In the genomic region with DNA sequence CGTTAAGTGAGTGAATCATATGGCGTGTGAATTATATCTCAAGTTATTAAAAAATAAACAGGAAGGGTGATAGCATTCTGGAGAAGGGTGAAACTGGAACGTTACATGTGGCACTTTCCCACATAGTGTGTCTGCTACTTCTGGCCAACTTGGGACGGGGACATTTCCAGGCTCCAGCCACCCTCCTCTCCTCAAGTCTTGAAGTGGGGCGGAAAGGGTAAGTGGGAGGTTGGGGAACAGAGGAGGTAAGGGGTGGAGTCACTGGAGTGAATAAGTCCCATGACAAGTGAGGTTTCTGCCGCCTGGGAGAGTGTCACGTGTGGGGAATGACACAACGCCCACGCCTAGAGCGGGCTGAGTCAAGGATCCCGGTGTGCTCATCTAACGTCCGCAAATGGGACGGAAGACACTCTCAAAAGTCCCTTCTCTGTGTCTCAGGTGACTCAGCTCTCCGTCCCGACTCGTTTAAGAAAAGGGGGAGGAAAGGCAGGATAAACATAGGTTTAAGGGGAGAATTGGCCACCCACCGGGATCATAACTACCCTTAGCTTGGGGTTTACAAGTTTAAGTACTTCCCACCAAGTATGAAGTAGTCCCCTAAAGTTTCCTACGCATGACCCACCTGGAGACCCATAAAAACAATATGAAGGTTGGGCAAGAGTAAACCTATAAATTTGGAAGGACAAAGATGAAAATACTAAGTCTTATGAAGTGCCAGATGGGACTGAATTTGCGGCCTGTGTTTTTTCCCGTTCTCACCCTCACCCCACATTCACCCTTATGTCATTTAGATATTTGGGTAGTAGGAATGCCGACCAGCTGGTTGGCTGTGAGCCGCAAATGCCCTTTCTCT, we compare ENCODE assay signal across 1 cellular context.
TF ChIP-seq lines count a peak whose summit lies in the region.

No MANE protein-coding gene starts in this region.

TF ChIP-seq in HepG2, 621 proteins besides CTCF, POLR2A, EP300 and RAD21 (continued from another document and continues in another):
- TF ChIP-seq, protein P1, sequence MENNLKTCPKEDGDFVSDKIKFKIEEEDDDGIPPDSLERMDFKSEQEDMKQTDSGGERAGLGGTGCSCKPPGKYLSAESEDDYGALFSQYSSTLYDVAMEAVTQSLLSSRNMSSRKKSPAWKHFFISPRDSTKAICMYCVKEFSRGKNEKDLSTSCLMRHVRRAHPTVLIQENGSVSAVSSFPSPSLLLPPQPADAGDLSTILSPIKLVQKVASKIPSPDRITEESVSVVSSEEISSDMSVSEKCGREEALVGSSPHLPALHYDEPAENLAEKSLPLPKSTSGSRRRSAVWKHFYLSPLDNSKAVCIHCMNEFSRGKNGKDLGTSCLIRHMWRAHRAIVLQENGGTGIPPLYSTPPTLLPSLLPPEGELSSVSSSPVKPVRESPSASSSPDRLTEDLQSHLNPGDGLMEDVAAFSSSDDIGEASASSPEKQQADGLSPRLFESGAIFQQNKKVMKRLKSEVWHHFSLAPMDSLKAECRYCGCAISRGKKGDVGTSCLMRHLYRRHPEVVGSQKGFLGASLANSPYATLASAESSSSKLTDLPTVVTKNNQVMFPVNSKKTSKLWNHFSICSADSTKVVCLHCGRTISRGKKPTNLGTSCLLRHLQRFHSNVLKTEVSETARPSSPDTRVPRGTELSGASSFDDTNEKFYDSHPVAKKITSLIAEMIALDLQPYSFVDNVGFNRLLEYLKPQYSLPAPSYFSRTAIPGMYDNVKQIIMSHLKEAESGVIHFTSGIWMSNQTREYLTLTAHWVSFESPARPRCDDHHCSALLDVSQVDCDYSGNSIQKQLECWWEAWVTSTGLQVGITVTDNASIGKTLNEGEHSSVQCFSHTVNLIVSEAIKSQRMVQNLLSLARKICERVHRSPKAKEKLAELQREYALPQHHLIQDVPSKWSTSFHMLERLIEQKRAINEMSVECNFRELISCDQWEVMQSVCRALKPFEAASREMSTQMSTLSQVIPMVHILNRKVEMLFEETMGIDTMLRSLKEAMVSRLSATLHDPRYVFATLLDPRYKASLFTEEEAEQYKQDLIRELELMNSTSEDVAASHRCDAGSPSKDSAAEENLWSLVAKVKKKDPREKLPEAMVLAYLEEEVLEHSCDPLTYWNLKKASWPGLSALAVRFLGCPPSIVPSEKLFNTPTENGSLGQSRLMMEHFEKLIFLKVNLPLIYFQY (CRISPR knock-in tag; IDR thresholded peaks at IDR 0.05; ENCODE audit: borderline replicate concordance): peak; percentile 51; the same call in 1 of the 2 replicates
- peak; percentile 17; the same call in 1 of the 2 replicates for TF ChIP-seq PHF20 (CRISPR knock-in tag; IDR thresholded peaks at IDR 0.05)
- TF ChIP-seq, protein P2, sequence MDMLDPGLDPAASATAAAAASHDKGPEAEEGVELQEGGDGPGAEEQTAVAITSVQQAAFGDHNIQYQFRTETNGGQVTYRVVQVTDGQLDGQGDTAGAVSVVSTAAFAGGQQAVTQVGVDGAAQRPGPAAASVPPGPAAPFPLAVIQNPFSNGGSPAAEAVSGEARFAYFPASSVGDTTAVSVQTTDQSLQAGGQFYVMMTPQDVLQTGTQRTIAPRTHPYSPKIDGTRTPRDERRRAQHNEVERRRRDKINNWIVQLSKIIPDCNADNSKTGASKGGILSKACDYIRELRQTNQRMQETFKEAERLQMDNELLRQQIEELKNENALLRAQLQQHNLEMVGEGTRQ (IDR thresholded peaks at IDR 0.05; ENCODE audit: low read depth, low read length): peak; percentile 97
- TF ChIP-seq, protein P2 (CRISPR knock-in tag; IDR thresholded peaks at IDR 0.05; ENCODE audit: borderline replicate concordance): peak; percentile 95; the same call in 1 of the 2 replicates
- TF ChIP-seq, protein P3, sequence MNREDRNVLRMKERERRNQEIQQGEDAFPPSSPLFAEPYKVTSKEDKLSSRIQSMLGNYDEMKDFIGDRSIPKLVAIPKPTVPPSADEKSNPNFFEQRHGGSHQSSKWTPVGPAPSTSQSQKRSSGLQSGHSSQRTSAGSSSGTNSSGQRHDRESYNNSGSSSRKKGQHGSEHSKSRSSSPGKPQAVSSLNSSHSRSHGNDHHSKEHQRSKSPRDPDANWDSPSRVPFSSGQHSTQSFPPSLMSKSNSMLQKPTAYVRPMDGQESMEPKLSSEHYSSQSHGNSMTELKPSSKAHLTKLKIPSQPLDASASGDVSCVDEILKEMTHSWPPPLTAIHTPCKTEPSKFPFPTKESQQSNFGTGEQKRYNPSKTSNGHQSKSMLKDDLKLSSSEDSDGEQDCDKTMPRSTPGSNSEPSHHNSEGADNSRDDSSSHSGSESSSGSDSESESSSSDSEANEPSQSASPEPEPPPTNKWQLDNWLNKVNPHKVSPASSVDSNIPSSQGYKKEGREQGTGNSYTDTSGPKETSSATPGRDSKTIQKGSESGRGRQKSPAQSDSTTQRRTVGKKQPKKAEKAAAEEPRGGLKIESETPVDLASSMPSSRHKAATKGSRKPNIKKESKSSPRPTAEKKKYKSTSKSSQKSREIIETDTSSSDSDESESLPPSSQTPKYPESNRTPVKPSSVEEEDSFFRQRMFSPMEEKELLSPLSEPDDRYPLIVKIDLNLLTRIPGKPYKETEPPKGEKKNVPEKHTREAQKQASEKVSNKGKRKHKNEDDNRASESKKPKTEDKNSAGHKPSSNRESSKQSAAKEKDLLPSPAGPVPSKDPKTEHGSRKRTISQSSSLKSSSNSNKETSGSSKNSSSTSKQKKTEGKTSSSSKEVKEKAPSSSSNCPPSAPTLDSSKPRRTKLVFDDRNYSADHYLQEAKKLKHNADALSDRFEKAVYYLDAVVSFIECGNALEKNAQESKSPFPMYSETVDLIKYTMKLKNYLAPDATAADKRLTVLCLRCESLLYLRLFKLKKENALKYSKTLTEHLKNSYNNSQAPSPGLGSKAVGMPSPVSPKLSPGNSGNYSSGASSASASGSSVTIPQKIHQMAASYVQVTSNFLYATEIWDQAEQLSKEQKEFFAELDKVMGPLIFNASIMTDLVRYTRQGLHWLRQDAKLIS (CRISPR knock-in tag; IDR thresholded peaks at IDR 0.05): no peak
- no peak for TF ChIP-seq ZNF607 (CRISPR knock-in tag; IDR thresholded peaks at IDR 0.05; ENCODE audit: borderline replicate concordance)
- TF ChIP-seq SMAD3 (CRISPR knock-in tag; IDR thresholded peaks at IDR 0.05): no peak
- TF ChIP-seq ZNF556 (CRISPR knock-in tag; IDR thresholded peaks at IDR 0.05; ENCODE audit: borderline replicate concordance): no peak; the same call in 1 of the 2 replicates
- TF ChIP-seq SMARCC2 (IDR thresholded peaks at IDR 0.05): no peak
- TF ChIP-seq ZNF350 (CRISPR knock-in tag; IDR thresholded peaks at IDR 0.05; ENCODE audit: borderline replicate concordance, low read depth): no peak
- TF ChIP-seq ZNF749 (CRISPR knock-in tag; IDR thresholded peaks at IDR 0.05; ENCODE audit: borderline replicate concordance): no peak
- peak; percentile 45; the same call in 1 of the 2 replicates for TF ChIP-seq CREM (IDR thresholded peaks at IDR 0.05)
- TF ChIP-seq CREM (CRISPR knock-in tag; IDR thresholded peaks at IDR 0.05): no peak
- no peak for TF ChIP-seq KAT2B (IDR thresholded peaks at IDR 0.05; ENCODE audit: borderline replicate concordance, low read depth, low read length)
- TF ChIP-seq, protein P4, sequence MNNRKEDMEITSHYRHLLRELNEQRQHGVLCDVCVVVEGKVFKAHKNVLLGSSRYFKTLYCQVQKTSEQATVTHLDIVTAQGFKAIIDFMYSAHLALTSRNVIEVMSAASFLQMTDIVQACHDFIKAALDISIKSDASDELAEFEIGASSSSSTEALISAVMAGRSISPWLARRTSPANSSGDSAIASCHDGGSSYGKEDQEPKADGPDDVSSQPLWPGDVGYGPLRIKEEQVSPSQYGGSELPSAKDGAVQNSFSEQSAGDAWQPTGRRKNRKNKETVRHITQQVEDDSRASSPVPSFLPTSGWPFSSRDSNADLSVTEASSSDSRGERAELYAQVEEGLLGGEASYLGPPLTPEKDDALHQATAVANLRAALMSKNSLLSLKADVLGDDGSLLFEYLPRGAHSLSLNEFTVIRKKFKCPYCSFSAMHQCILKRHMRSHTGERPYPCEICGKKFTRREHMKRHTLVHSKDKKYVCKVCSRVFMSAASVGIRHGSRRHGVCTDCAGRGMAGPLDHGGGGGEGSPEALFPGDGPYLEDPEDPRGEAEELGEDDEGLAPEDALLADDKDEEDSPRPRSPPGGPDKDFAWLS (CRISPR knock-in tag; IDR thresholded peaks at IDR 0.05; ENCODE audit: borderline replicate concordance): no peak
- TF ChIP-seq MXD4 (CRISPR knock-in tag; IDR thresholded peaks at IDR 0.05): peak; percentile 73
- no peak for TF ChIP-seq ZNF558 (CRISPR knock-in tag; IDR thresholded peaks at IDR 0.05; ENCODE audit: borderline replicate concordance)
- TF ChIP-seq KLF16 (CRISPR knock-in tag; IDR thresholded peaks at IDR 0.05): peak in 1 of 2 experiments; percentile 64; a peak in 2 of 4 replicates
- TF ChIP-seq, protein P5, sequence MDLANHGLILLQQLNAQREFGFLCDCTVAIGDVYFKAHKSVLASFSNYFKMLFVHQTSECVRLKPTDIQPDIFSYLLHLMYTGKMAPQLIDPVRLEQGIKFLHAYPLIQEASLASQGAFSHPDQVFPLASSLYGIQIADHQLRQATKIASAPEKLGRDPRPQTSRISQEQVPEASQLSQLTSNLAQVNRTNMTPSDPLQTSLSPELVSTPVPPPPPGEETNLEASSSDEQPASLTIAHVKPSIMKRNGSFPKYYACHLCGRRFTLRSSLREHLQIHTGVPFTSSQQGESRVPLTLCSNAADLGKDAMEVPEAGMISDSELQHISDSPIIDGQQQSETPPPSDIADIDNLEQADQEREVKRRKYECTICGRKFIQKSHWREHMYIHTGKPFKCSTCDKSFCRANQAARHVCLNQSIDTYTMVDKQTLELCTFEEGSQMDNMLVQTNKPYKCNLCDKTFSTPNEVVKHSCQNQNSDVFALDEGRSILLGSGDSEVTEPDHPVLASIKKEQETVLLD (CRISPR knock-in tag; IDR thresholded peaks at IDR 0.05; ENCODE audit: low read depth): no peak
- no peak for TF ChIP-seq ZNF33B (CRISPR knock-in tag; IDR thresholded peaks at IDR 0.05)
- no peak for TF ChIP-seq WIZ (CRISPR knock-in tag; IDR thresholded peaks at IDR 0.05)
- no peak for TF ChIP-seq ZNF207 (IDR thresholded peaks at IDR 0.05; ENCODE audit: borderline replicate concordance)
- TF ChIP-seq NONO (IDR thresholded peaks at IDR 0.05): no peak
- no peak; the same call in 1 of the 2 replicates for TF ChIP-seq NONO (CRISPR knock-in tag; conservative IDR thresholded peaks at IDR 0.05)
- TF ChIP-seq FOXJ3 (CRISPR knock-in tag; IDR thresholded peaks at IDR 0.05; ENCODE audit: borderline replicate concordance): no peak
- TF ChIP-seq ZNF674 (CRISPR knock-in tag; IDR thresholded peaks at IDR 0.05; ENCODE audit: low read depth): no peak
- TF ChIP-seq, protein P6, sequence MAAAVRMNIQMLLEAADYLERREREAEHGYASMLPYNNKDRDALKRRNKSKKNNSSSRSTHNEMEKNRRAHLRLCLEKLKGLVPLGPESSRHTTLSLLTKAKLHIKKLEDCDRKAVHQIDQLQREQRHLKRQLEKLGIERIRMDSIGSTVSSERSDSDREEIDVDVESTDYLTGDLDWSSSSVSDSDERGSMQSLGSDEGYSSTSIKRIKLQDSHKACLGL (CRISPR knock-in tag; IDR thresholded peaks at IDR 0.05): no peak
- TF ChIP-seq NAIF1 (CRISPR knock-in tag; IDR thresholded peaks at IDR 0.05; ENCODE audit: borderline replicate concordance): no peak
- TF ChIP-seq RNF2 (conservative IDR thresholded peaks at IDR 0.05; ENCODE audit: low read depth): no peak
- TF ChIP-seq ZFP37 (CRISPR knock-in tag; IDR thresholded peaks at IDR 0.05; ENCODE audit: borderline replicate concordance): peak; percentile 66; the same call in 1 of the 2 replicates
- TF ChIP-seq, protein P7, sequence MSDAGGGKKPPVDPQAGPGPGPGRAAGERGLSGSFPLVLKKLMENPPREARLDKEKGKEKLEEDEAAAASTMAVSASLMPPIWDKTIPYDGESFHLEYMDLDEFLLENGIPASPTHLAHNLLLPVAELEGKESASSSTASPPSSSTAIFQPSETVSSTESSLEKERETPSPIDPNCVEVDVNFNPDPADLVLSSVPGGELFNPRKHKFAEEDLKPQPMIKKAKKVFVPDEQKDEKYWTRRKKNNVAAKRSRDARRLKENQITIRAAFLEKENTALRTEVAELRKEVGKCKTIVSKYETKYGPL (CRISPR knock-in tag; IDR thresholded peaks at IDR 0.05): no peak
- TF ChIP-seq GATAD2A (CRISPR knock-in tag; IDR thresholded peaks at IDR 0.05): peak; percentile 60
- TF ChIP-seq RBFOX2 (IDR thresholded peaks at IDR 0.05; ENCODE audit: low read depth, low read length): peak; percentile 39; the same call in 1 of the 2 replicates
- no peak for TF ChIP-seq BRD4 (CRISPR knock-in tag; IDR thresholded peaks at IDR 0.05)
- no peak for TF ChIP-seq ZNF678 (CRISPR knock-in tag; IDR thresholded peaks at IDR 0.05)
- peak; percentile 32; the same call in 1 of the 2 replicates for TF ChIP-seq NCOA2 (CRISPR knock-in tag; IDR thresholded peaks at IDR 0.05)
- TF ChIP-seq PPARG (CRISPR knock-in tag; conservative IDR thresholded peaks at IDR 0.05): peak; percentile 52
- no peak for TF ChIP-seq SOX6 (IDR thresholded peaks at IDR 0.05)
- peak; percentile 53; the same call in 1 of the 2 replicates for TF ChIP-seq SOX6 (CRISPR knock-in tag; IDR thresholded peaks at IDR 0.05)
- no peak for TF ChIP-seq ZNF567 (CRISPR knock-in tag; IDR thresholded peaks at IDR 0.05; ENCODE audit: borderline replicate concordance)
- TF ChIP-seq, protein P8, sequence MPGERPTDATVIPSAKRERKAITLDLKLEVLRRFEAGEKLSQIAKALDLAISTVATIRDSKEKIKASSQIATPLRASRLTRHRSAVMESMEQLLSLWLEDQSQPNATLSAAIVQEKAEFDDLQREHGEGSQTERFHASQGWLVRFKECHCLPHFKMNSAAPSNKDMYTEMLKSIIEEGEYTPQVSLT (CRISPR knock-in tag; IDR thresholded peaks at IDR 0.05; ENCODE audit: borderline replicate concordance, low read depth): no peak
- no peak for TF ChIP-seq ZNF124 (CRISPR knock-in tag; IDR thresholded peaks at IDR 0.05)
- TF ChIP-seq NBN (conservative IDR thresholded peaks at IDR 0.05): no peak
- no peak for TF ChIP-seq KLF15 (CRISPR knock-in tag; IDR thresholded peaks at IDR 0.05; ENCODE audit: borderline replicate concordance)
- TF ChIP-seq REPIN1 (CRISPR knock-in tag; IDR thresholded peaks at IDR 0.05; ENCODE audit: borderline replicate concordance, low read depth): no peak
- 0 out of 2 replicates have a peak, but pooled peaks have one; percentile 32 for TF ChIP-seq ZMYM3 (CRISPR knock-in tag; IDR thresholded peaks at IDR 0.05)
- 0 out of 2 replicates have a peak, but pooled peaks have one; percentile 34 for TF ChIP-seq ZNF138 (CRISPR knock-in tag; IDR thresholded peaks at IDR 0.05; ENCODE audit: low read depth)
- TF ChIP-seq ZNF747 (CRISPR knock-in tag; IDR thresholded peaks at IDR 0.05; ENCODE audit: borderline replicate concordance): 0 out of 2 replicates have a peak, but pooled peaks have one; percentile 72
- TF ChIP-seq GPN1 (CRISPR knock-in tag; IDR thresholded peaks at IDR 0.05; ENCODE audit: borderline replicate concordance): no peak
- no peak; the same call in 1 of the 2 replicates for TF ChIP-seq ZNF652 (CRISPR knock-in tag; IDR thresholded peaks at IDR 0.05; ENCODE audit: borderline replicate concordance, low read depth)
- TF ChIP-seq ZNF788 (CRISPR knock-in tag; IDR thresholded peaks at IDR 0.05; ENCODE audit: borderline replicate concordance): peak; percentile 72; the same call in 1 of the 2 replicates
- TF ChIP-seq RXRA (CRISPR knock-in tag; IDR thresholded peaks at IDR 0.05): 0 out of 2 replicates have a peak, but pooled peaks have one; percentile 28
- TF ChIP-seq CHD4 (IDR thresholded peaks at IDR 0.05; ENCODE audit: borderline replicate concordance, low read length): no peak
